In genomic region chr17:139401-140205, GRCh38 we compare ENCODE assay signal across 13 cellular contexts. TPM values are rescaled to one million over a fixed set of nuclear protein-coding genes. Genes with fewer than 3 reads are reported as not detected.
DNase-seq lines count a peak whose midpoint lies in the region; ATAC-seq and TF ChIP-seq lines count a peak whose summit lies in the region.
"Not testable (repeated sequence)": the region's sequence is repeated elsewhere in the genome, so short reads cannot be mapped to it uniquely, and the experiment has no call there.
"Had no signal": no experiment of that assay in that cellular context is flagged by ENCODE, and none has a peak within 500 bp of the region (broad histone marks: within the 10 kb centered on the region; RNA-seq: fewer than 3 reads in every experiment).

No MANE protein-coding gene starts in this region.

- TF ChIP-seq EP300 in sigmoid colon (IDR thresholded peaks at IDR 0.05) = not testable (repeated sequence)

- H3K4me1 Mint-ChIP-seq in Caco-2 (ENCODE audit: low read depth, unreplicated experiment); activated CD4-positive, alpha-beta memory T cell treated with anti-CD3 and anti-CD28 coated beads, Interleukin-2, amount 10 ng/mL, durations not matched to agents 7 days and 5 days; endothelial cell (ENCODE audit: unreplicated experiment): not testable (repeated sequence)

- POLR2A ChIA-PET in Caco-2 (lab: Charles Lee); activated CD4-positive, alpha-beta memory T cell treated with anti-CD3 and anti-CD28 coated beads, Interleukin-2, amount 10 ng/mL, durations not matched to agents 7 days and 5 days (lab: Charles Lee): not testable (repeated sequence)

- CTCF ChIA-PET in Caco-2 (lab: Charles Lee); activated CD4-positive, alpha-beta memory T cell treated with anti-CD3 and anti-CD28 coated beads, Interleukin-2, amount 10 ng/mL, durations not matched to agents 7 days and 5 days (lab: Charles Lee): not testable (repeated sequence)

- H3K4me3 ChIP-seq in Caco-2 (ENCODE audit: low read depth, low read length); mucosa of descending colon; sigmoid colon: not testable (repeated sequence)

- DNase-seq in Caco-2 (peak; percentile 1 to 25), endothelial cell (ENCODE audit: low spot score) (peak; percentile 1), islet precursor cell (peak; percentile 19), mucosa of descending colon (peak in 2 of 3 donors; percentile 14 to 32), sigmoid colon (peak; percentile 53), ureter (ENCODE audit: low spot score) (peak; percentile 31)
- DNase-seq in activated CD4-positive, alpha-beta memory T cell treated with anti-CD3 and anti-CD28 coated beads, Interleukin-2, amount 10 ng/mL, durations not matched to agents 7 days and 5 days = peak; percentile 11
- DNase-seq in activated effector memory CD4-positive, alpha-beta T cell treated with anti-CD3 and anti-CD28 coated beads, Interleukin-2, amount 50 U/mL, for 16 hours = peak; percentile 51

- intact Hi-C loops in Caco-2 (cut with micrococcal nuclease; ENCODE audit: unreplicated experiment) = loop anchor here (5.0 kb wide), 1 partner anchor 858 kb away; the partner anchor contains the start of gene TIMM22
- intact Hi-C loops in mucosa of descending colon (cut with DNase I, micrococcal nuclease); sigmoid colon (cut with DNase I): not testable (repeated sequence)

- not testable (repeated sequence) for ATAC-seq in mucosa of descending colon

- TF ChIP-seq CTCF in Caco-2 (IDR thresholded peaks at IDR 0.05; ENCODE audit: insufficient read depth in 1 of 2, low read depth in 1 of 2, low read length in 1 of 2, severe bottlenecking in 1 of 2, unreplicated experiment in 1 of 2); endothelial cell (IDR thresholded peaks at IDR 0.05; ENCODE audit: unreplicated experiment); mucosa of descending colon (IDR thresholded peaks at IDR 0.05); sigmoid colon (IDR thresholded peaks at IDR 0.05): not testable (repeated sequence)

- not testable (repeated sequence) for H3K27me3 ChIP-seq in Caco-2 (replicated peaks; ENCODE audit: control insufficient read depth, insufficient read depth, low read length); sigmoid colon

- H3K9me3 ChIP-seq in Caco-2, mucosa of descending colon, sigmoid colon: not testable (repeated sequence)

- H3K27me3 Mint-ChIP-seq in Caco-2 (ENCODE audit: insufficient read depth, unreplicated experiment) = peaks cover 11% of the 10 kb centered on the region
- H3K27me3 Mint-ChIP-seq in activated CD4-positive, alpha-beta memory T cell treated with anti-CD3 and anti-CD28 coated beads, Interleukin-2, amount 10 ng/mL, durations not matched to agents 7 days and 5 days; endothelial cell (ENCODE audit: unreplicated experiment): not testable (repeated sequence)

- H3K4me3 Mint-ChIP-seq in Caco-2 (ENCODE audit: unreplicated experiment); activated CD4-positive, alpha-beta memory T cell treated with anti-CD3 and anti-CD28 coated beads, Interleukin-2, amount 10 ng/mL, durations not matched to agents 7 days and 5 days; endothelial cell (ENCODE audit: unreplicated experiment): not testable (repeated sequence)

- TF ChIP-seq POLR2A in sigmoid colon (IDR thresholded peaks at IDR 0.05) = not testable (repeated sequence)

- H3K27ac ChIP-seq in sigmoid colon = not testable (repeated sequence)

- H3K36me3 Mint-ChIP-seq in Caco-2 (ENCODE audit: insufficient read depth, unreplicated experiment); activated CD4-positive, alpha-beta memory T cell treated with anti-CD3 and anti-CD28 coated beads, Interleukin-2, amount 10 ng/mL, durations not matched to agents 7 days and 5 days (ENCODE audit: low read depth); endothelial cell (ENCODE audit: low read depth, unreplicated experiment): not testable (repeated sequence)

- WGBS in sigmoid colon, 2 donors = 71 to 81% methylated on average over 21 of the region's 22 CpGs

- not testable (repeated sequence) for H3K27ac Mint-ChIP-seq in Caco-2 (ENCODE audit: unreplicated experiment); activated CD4-positive, alpha-beta memory T cell treated with anti-CD3 and anti-CD28 coated beads, Interleukin-2, amount 10 ng/mL, durations not matched to agents 7 days and 5 days; endothelial cell (ENCODE audit: unreplicated experiment)

- not testable (repeated sequence) for BruUV-seq in Caco-2 (replicated peaks; lab: Mats Ljungman, UMichigan)

- H3K36me3 ChIP-seq in Caco-2 (ENCODE audit: control insufficient read depth, insufficient read depth, low read length); mucosa of descending colon (ENCODE audit: low read depth); sigmoid colon: not testable (repeated sequence)

- H3K4me1 ChIP-seq in Caco-2; mucosa of descending colon (ENCODE audit: low read depth); sigmoid colon: not testable (repeated sequence)

- not testable (repeated sequence) for H3K9me3 Mint-ChIP-seq in Caco-2 (ENCODE audit: unreplicated experiment); activated CD4-positive, alpha-beta memory T cell treated with anti-CD3 and anti-CD28 coated beads, Interleukin-2, amount 10 ng/mL, durations not matched to agents 7 days and 5 days; endothelial cell (ENCODE audit: unreplicated experiment)

RNA-seq across cellular contexts. Expression of gene SCGB1C2, which starts 2.2 kb away (rescaled TPM):
- not detected in 2 replicates for total RNA-seq in Caco-2 (2022)
- not detected for total RNA-seq in activated CD4-positive, alpha-beta memory T cell treated with anti-CD3 and anti-CD28 coated beads, Interleukin-2, amount 10 ng/mL, durations not matched to agents 7 days and 5 days
- not detected for total RNA-seq in endothelial cell (ENCODE audit: unreplicated experiment)
- not detected for total RNA-seq in mucosa of descending colon
- not detected for total RNA-seq in sigmoid colon
- not detected for polyA plus RNA-seq in sigmoid colon
- not detected for total RNA-seq in ureter
- total RNA-seq: CD4-positive, alpha-beta memory T cell; HT1080; LHCN-M2; PC-3 had no signal
- polyA plus RNA-seq: CD4-positive, alpha-beta memory T cell; IgD-negative memory B cell had no signal

RNA-seq across cellular contexts. Expression of gene DOC2B, which starts 41.8 kb away (rescaled TPM):
- total RNA-seq in Caco-2 (2022) (0.35 TPM in 1 of 2 replicates, not detected in the other), endothelial cell (ENCODE audit: unreplicated experiment) (0.33 TPM), mucosa of descending colon (1 to 10 TPM; 3.2 to 6.7 (median 4.0) TPM), sigmoid colon (10 to 100 TPM in 1 of 4 donors, 1 to 10 TPM in 3; 2.5 to 12.5 (median 6.9) TPM), ureter (23.5 TPM)
- total RNA-seq in activated CD4-positive, alpha-beta memory T cell treated with anti-CD3 and anti-CD28 coated beads, Interleukin-2, amount 10 ng/mL, durations not matched to agents 7 days and 5 days = not detected
- 1 to 10 TPM in 2 of 3 donors, under 1 TPM in 1; 0.46 to 7.4 (median 1.2) TPM for polyA plus RNA-seq in sigmoid colon
- total RNA-seq: HT1080, LHCN-M2 had no signal
- polyA plus RNA-seq: CD4-positive, alpha-beta memory T cell; IgD-negative memory B cell had no signal

Comparison
In these comparisons a context has a peak if more than half of its experiments do, and no peak if none do; other contexts are left out.
1. DNase-seq: peak in every context shown above with its lines; median percentile 53 in sigmoid colon; 51 in activated effector memory CD4-positive, alpha-beta T cell treated with anti-CD3 and anti-CD28 coated beads, Interleukin-2, amount 50 U/mL, for 16 hours; 31 in ureter; 23 in mucosa of descending colon; 19 in islet precursor cell; 13 in Caco-2; 11 in activated CD4-positive, alpha-beta memory T cell treated with anti-CD3 and anti-CD28 coated beads, Interleukin-2, amount 10 ng/mL, durations not matched to agents 7 days and 5 days; 1 in endothelial cell.